In the genomic region with DNA sequence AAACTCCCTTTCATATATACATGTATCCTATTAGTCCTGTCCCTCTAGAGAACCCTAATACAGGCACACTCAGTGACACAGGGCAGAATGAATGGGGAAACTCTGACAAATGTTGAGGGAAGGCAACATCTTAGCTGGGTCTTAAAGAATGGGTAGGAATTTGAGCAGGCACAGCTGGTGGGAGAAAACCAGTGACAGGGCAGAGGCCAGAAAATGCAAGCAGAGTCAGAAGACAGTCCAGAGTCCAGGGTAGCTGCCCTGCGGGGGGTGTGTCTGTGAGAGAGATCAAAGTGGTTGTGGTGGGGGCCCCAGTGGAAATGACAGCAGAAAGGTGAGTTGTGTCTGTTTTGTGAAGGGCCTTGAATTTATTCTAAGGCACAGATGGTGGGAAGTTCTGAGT, we compare ENCODE assay signal across 20 cellular contexts.
"Had no signal": no experiment of that assay in that cellular context is flagged by ENCODE, and none has a peak within 500 bp of the region (broad histone marks: within the 10 kb centered on the region; RNA-seq: fewer than 3 reads in every experiment).

No MANE protein-coding gene starts in this region.

- H3K27me3 ChIP-seq: tibial artery had no signal

- H3K27me3 Mint-ChIP-seq: activated CD4-positive, alpha-beta T cell treated with anti-CD3 and anti-CD28 coated beads, Interleukin-2, amount 10 ng/mL, durations not matched to agents 7 days and 5 days; activated T-cell treated with anti-CD3 and anti-CD28 coated beads, Interleukin-2, amount 50 U/mL, for 24 hours; stimulated activated naive CD8-positive, alpha-beta T cell treated with anti-CD3 and anti-CD28 coated beads, Interleukin-15, Interleukin-2, amounts not matched to agents 100 ng/mL and 50 ng/mL, for 24 hours had no signal

- H3K27ac Mint-ChIP-seq: activated naive CD4-positive, alpha-beta T cell treated with anti-CD3 and anti-CD28 coated beads for 36 hours; activated naive CD8-positive, alpha-beta T cell treated with anti-CD3 and anti-CD28 coated beads, Interleukin-2, amount 10 ng/mL, durations not matched to agents 7 days and 5 days; activated T-cell treated with anti-CD3 and anti-CD28 coated beads, Interleukin-2, amount 50 U/mL, for 24 hours; progenitor cell of endocrine pancreas; stimulated activated naive CD8-positive, alpha-beta T cell treated with anti-CD3 and anti-CD28 coated beads, Interleukin-15, Interleukin-2, amounts not matched to agents 100 ng/mL and 50 ng/mL, for 24 hours had no signal

- H3K36me3 Mint-ChIP-seq: immature natural killer cell; natural killer cell treated with Interleukin-12 subunit alpha and Interleukin-12 subunit beta and Interleukin-15 and Interleukin-18, amount 100 ng/mL, for 72 hours had no signal

- H3K4me3 ChIP-seq: coronary artery, tibial artery had no signal

- H3K9me3 ChIP-seq: tibial artery had no signal

- H3K36me3 ChIP-seq: tibial artery had no signal

- H3K9me3 Mint-ChIP-seq: activated CD4-positive, alpha-beta T cell treated with anti-CD3 and anti-CD28 coated beads, Interleukin-2, amount 10 ng/mL, durations not matched to agents 7 days and 5 days; activated naive CD4-positive, alpha-beta T cell treated with anti-CD3 and anti-CD28 coated beads for 36 hours; activated naive CD8-positive, alpha-beta T cell treated with anti-CD3 and anti-CD28 coated beads, Interleukin-2, amount 10 ng/mL, durations not matched to agents 7 days and 5 days; activated T-cell treated with anti-CD3 and anti-CD28 coated beads, Interleukin-2, amount 50 U/mL, for 24 hours; immature natural killer cell; natural killer cell treated with Interleukin-12 subunit alpha and Interleukin-12 subunit beta and Interleukin-15 and Interleukin-18, amount 100 ng/mL, for 72 hours; stimulated activated naive CD8-positive, alpha-beta T cell treated with anti-CD3 and anti-CD28 coated beads, Interleukin-15, Interleukin-2, amounts not matched to agents 100 ng/mL and 50 ng/mL, for 24 hours had no signal

- DNase-seq: activated CD4-positive, alpha-beta T cell treated with anti-CD3 and anti-CD28 coated beads, Interleukin-2, amount 10 ng/mL, durations not matched to agents 7 days and 5 days; activated effector memory CD4-positive, alpha-beta T cell treated with Interleukin-2 at 50 U/mL for 16 hours; activated naive CD4-positive, alpha-beta T cell treated with anti-CD3 and anti-CD28 coated beads for 36 hours; activated naive CD8-positive, alpha-beta T cell treated with anti-CD3 and anti-CD28 coated beads, Interleukin-2, amount 10 ng/mL, durations not matched to agents 7 days and 5 days; activated T-cell treated with anti-CD3 and anti-CD28 coated beads, Interleukin-2, amount 50 U/mL, for 24 hours; amniotic stem cell; immature natural killer cell; left ventricle myocardium superior; mammary epithelial cell; midbrain; retina; stimulated activated CD4-positive, alpha-beta T cell treated with anti-CD3 and anti-CD28 coated beads, Interleukin-4, amount 100 ng/mL, for 24 hours; substantia nigra; tibial artery had no signal

- H3K27ac ChIP-seq: coronary artery, epithelial cell of prostate, tibial artery had no signal

- FAIRE-seq: bronchial epithelial cell had no signal
